ENCODE assay signal across 1 cellular context in the genomic region with DNA sequence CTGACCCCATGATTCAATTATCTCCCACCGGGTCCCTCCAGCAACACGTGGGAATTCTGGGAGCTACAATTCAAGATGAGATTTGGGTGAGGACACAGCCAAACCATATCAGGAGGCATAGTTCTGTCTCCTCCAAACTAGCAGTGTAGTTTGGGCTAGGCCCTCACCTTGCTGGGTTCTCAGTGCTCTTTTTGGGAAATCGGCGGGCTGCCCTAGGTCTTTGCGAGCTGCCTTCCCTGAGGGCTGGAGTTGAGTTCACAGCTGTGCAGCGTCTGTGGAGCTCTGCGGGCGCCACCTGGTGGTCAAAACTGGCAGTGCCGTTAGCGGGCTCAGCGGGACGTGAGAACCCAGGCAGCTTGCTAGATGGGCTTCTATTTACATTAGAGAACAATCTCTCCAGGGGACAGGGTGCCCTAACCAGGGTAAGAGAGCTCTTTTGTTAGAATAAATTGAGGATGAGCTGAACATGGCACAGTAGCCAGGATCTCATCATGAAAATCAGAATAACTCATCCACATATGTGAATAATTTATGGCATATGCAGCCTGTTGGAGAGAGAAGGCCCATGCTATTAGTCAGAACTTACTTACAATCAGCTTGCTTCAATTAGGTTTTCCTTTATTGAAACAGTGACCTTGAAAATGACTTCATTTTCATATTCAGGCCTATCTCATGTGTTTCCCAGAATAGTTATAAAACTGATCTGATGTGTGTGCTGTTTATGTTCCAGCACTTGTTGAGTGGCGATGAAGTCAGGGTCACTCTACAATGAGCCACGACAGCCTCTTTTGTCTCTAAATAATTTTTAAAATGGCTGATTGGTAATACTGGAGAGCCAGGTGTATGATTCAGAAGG.
A peak's percentile ranks its signal among the peaks of the same experiment; 100 is the strongest.
TF ChIP-seq lines count a peak whose summit lies in the region.

No MANE protein-coding gene starts in this region.

TF ChIP-seq in HCT116, 20 proteins besides CTCF, POLR2A, EP300 and RAD21 (continued from another document):
- TF ChIP-seq REST (IDR thresholded peaks at IDR 0.05; ENCODE audit: low read depth): no peak
- peak; percentile 35; the same call in 1 of the 2 replicates for TF ChIP-seq CBX3 (IDR thresholded peaks at IDR 0.05; ENCODE audit: low read depth)
- TF ChIP-seq TCF7L2 (IDR thresholded peaks at IDR 0.05; ENCODE audit: borderline replicate concordance, extremely low read depth, insufficient read depth, insufficient read length): no peak
- no peak for TF ChIP-seq SRF (IDR thresholded peaks at IDR 0.05; ENCODE audit: low read depth)
- no peak for TF ChIP-seq JUND (IDR thresholded peaks at IDR 0.05)
- peak; percentile 16 for TF ChIP-seq YY1 (IDR thresholded peaks at IDR 0.05; ENCODE audit: extremely low read depth, insufficient replicate concordance, low read depth, low read length)
